ENCODE assay signal across 19 cellular contexts in genomic region chr5:74978347-74978746, GRCh38.
DNase-seq lines count a peak whose midpoint lies in the region; ATAC-seq and TF ChIP-seq lines count a peak whose summit lies in the region.
"Had no signal": no experiment of that assay in that cellular context is flagged by ENCODE, and none has a peak within 500 bp of the region (broad histone marks: within the 10 kb centered on the region; RNA-seq: fewer than 3 reads in every experiment).

No MANE protein-coding gene starts in this region.

- peak; percentile 59 for ATAC-seq in GM19324 (IDR thresholded peaks at IDR 0.05; ENCODE audit: low FRiP score, unreplicated experiment)
- ATAC-seq in HG03159 (IDR thresholded peaks at IDR 0.05; ENCODE audit: unreplicated experiment) = no peak
- ATAC-seq in GM18861 (IDR thresholded peaks at IDR 0.05; ENCODE audit: unreplicated experiment) = no peak
- no peak for ATAC-seq in GM21528 (IDR thresholded peaks at IDR 0.05; ENCODE audit: low FRiP score, unreplicated experiment)
- ATAC-seq: A549, SK-N-SH treated with all-trans-retinoic acid at 6 μM for 48 hours, T-helper 17 cell had no signal

- H3K27ac ChIP-seq in VCaP = peak overlapping the region; percentile 39; the same call in 1 of the 2 replicates
- H3K27ac ChIP-seq: A549, C4-2B had no signal

- TF ChIP-seq CTCF in GM12864 (IDR thresholded peaks at IDR 0.05; ENCODE audit: low read depth, low read length, missing control alignments) (no peak), VCaP (conservative IDR thresholded peaks at IDR 0.05) (no peak)

- H3K4me3 ChIP-seq in GM12864 (ENCODE audit: low read depth, low read length) = no peak overlapping the region
- H3K4me3 ChIP-seq: A549 had no signal

- DNase-seq in GM12864 (ENCODE audit: low read depth) (peak; percentile 8), NAMALWA (ENCODE audit: low spot score) (peak; percentile 21), GM19240 (ENCODE audit: insufficient read length, low spot score) (no peak)
- DNase-seq: DMS 273 treated with DMSO at 0.1 percent for 48 hours, GF-D8, IMR-90, NCI-H1436, NCI-H2029 treated with DMSO at 0.1 percent for 48 hours, NCI-H82, Right ventricle myocardium superior, T-helper 17 cell had no signal
